Comparison of ENCODE assay signal across 18 cellular contexts in genomic region chr12:52715416-52715815, GRCh38. TPM values are rescaled to one million over a fixed set of nuclear protein-coding genes. Genes with fewer than 3 reads are reported as not detected.
DNase-seq lines count a peak whose midpoint lies in the region; TF ChIP-seq lines count a peak whose summit lies in the region.
"Had no signal": no experiment of that assay in that cellular context is flagged by ENCODE, and none has a peak within 500 bp of the region (broad histone marks: within the 10 kb centered on the region; RNA-seq: fewer than 3 reads in every experiment).

No MANE protein-coding gene starts in this region.

- no peak for TF ChIP-seq CTCF in testis (IDR thresholded peaks at IDR 0.05)

- no peak for TF ChIP-seq POLR2A in testis (IDR thresholded peaks at IDR 0.05)

- H3K9me3 ChIP-seq in trophoblast cell (ENCODE audit: insufficient read depth, low read depth, low read length) (peaks cover 8% of the 10 kb centered on the region), testis (no peaks in the 10 kb centered on the region)
- H3K9me3 ChIP-seq: gastrocnemius medialis, tibial artery had no signal

- no peak overlapping the region for H3K14ac ChIP-seq in trophoblast cell (ENCODE audit: low read length)

- no peak overlapping the region for H3K18ac ChIP-seq in trophoblast cell (ENCODE audit: low read length)

- no peak overlapping the region for H2AFZ ChIP-seq in trophoblast cell (ENCODE audit: insufficient read depth, low read length, poor library complexity)

- H2AK5ac ChIP-seq in trophoblast cell (ENCODE audit: low read length): no peak overlapping the region

- H3K4ac ChIP-seq in trophoblast cell (ENCODE audit: low read depth, low read length): no peak overlapping the region

- H3K4me1 ChIP-seq in trophoblast cell (ENCODE audit: control insufficient read depth in 1 of 2, insufficient read depth in 2 of 2, low read length in 2 of 2): no peaks in the 10 kb centered on the region
- peaks cover 3% of the 10 kb centered on the region for H3K4me1 ChIP-seq in testis
- H3K4me1 ChIP-seq: gastrocnemius medialis had no signal

- H3K27ac ChIP-seq in trophoblast cell (ENCODE audit: low read depth, low read length) (no peak overlapping the region), testis (no peak overlapping the region)
- H3K27ac ChIP-seq: gastrocnemius medialis, skin epidermis, tibial artery had no signal

- H2BK120ac ChIP-seq in trophoblast cell (ENCODE audit: insufficient read depth, low read length, poor library complexity): no peak overlapping the region

- H2BK5ac ChIP-seq in trophoblast cell (ENCODE audit: low read depth, low read length, poor library complexity): no peak overlapping the region

- no peak overlapping the region for H3K4me2 ChIP-seq in trophoblast cell (ENCODE audit: low read length)

- H3K23ac ChIP-seq in trophoblast cell (ENCODE audit: low read length): no peak overlapping the region

- DNase-seq in NCI-H526 (lab: John Stamatoyannopoulos, UW) (peak; percentile 43 to 44), NCI-H526 treated with DMSO at 0.1 percent for 48 hours (lab: John Stamatoyannopoulos, UW) (no peak), ecto neural progenitor cell (ENCODE audit: low spot score) (peak; percentile 61), trophoblast cell (peak; percentile 47 to 53), D341Med (ENCODE audit: low spot score) (no peak), testis (no peak), dermis blood vessel endothelial cell (no peak)
- DNase-seq: activated B cell treated with CpG ODN at 0.5 μM for 24 hours; activated T-cell treated with anti-CD3 and anti-CD28 coated beads, Interleukin-2, amount 50 U/mL, for 1 hour; effector CD8-positive, alpha-beta T cell; gastrocnemius medialis; NCI-H1417; tibial artery had no signal

- H3K79me1 ChIP-seq in trophoblast cell (ENCODE audit: low read length): no peaks in the 10 kb centered on the region

- H4K8ac ChIP-seq in trophoblast cell (ENCODE audit: low read depth, low read length): no peak overlapping the region

- WGBS in trophoblast cell (ENCODE audit: extremely low coverage, insufficient coverage, insufficient read length): no CpG with 5 or more reads among the region's 14 CpGs
- WGBS in testis, 2 donors: 79 to 82% methylated on average over 5 to 14 of the region's 14 CpGs

- H4K91ac ChIP-seq in trophoblast cell (ENCODE audit: low read depth, low read length): no peak overlapping the region

- no peaks in the 10 kb centered on the region for H3K79me2 ChIP-seq in trophoblast cell (ENCODE audit: control insufficient read depth, insufficient read depth, low read length, poor library complexity)

- intact Hi-C loops in testis (cut with DNase I; ENCODE audit: low total_unique reads): no loop called here

- no peak overlapping the region for H4K12ac ChIP-seq in trophoblast cell (ENCODE audit: low read depth, low read length)

- no peak overlapping the region for H3K9ac ChIP-seq in trophoblast cell (ENCODE audit: low read length)

- no peak overlapping the region for H2BK12ac ChIP-seq in trophoblast cell (ENCODE audit: low read length)

- TF ChIP-seq EP300 in Ishikawa (IDR thresholded peaks at IDR 0.05; ENCODE audit: borderline replicate concordance): no peak

- H3K36me3 ChIP-seq in trophoblast cell (ENCODE audit: control insufficient read depth in 1 of 2, insufficient read depth in 2 of 2, low read length in 2 of 2) (no peaks in the 10 kb centered on the region), testis (ENCODE audit: low read depth, missing control alignments) (no peaks in the 10 kb centered on the region)
- H3K36me3 ChIP-seq: gastrocnemius medialis, tibial artery had no signal

- no peak overlapping the region for H3K4me3 ChIP-seq in trophoblast cell (ENCODE audit: low read depth, low read length)
- no peak overlapping the region for H3K4me3 ChIP-seq in testis
- H3K4me3 ChIP-seq: gastrocnemius medialis, skin epidermis, tibial artery had no signal

- peaks cover 25% of the 10 kb centered on the region for H3K27me3 ChIP-seq in trophoblast cell (ENCODE audit: insufficient read depth, low read length)
- no peaks in the 10 kb centered on the region for H3K27me3 ChIP-seq in testis

- TF ChIP-seq RAD21 in Ishikawa (IDR thresholded peaks at IDR 0.05; ENCODE audit: low read depth): peak; percentile 68

TF ChIP-seq in Ishikawa, 13 proteins besides CTCF, POLR2A, EP300 and RAD21:
- no peak for TF ChIP-seq USF1 (IDR thresholded peaks at IDR 0.05)
- peak; percentile 57 for TF ChIP-seq TEAD4 (IDR thresholded peaks at IDR 0.05)
TF ChIP-seq in Ishikawa: peak in this region for 1.

RNA-seq across cellular contexts. Expression of gene KRT77, which starts 12.1 kb away (rescaled TPM):
- polyA plus RNA-seq in trophoblast cell (2013): 0.04 and 0.05 TPM in 2 replicates
- total RNA-seq in testis (under 1 TPM in 1 of 2 donors, not detected in 1; 0.74 TPM), dermis blood vessel endothelial cell (not detected in 2 replicates)
- 0.33 TPM for polyA plus RNA-seq in testis (ENCODE audit: insufficient read depth, low read depth, low replicate concordance)
- total RNA-seq: A673, activated B cell treated with CpG ODN at 0.5 μM for 24 hours, gastrocnemius medialis, H4 had no signal
- polyA plus RNA-seq: neural cell had no signal

RNA-seq across cellular contexts. Expression of gene KRT1, which starts 35.2 kb away (rescaled TPM):
- not detected in 2 replicates for polyA plus RNA-seq in trophoblast cell (2013)
- total RNA-seq in testis (not detected), dermis blood vessel endothelial cell (not detected in 2 replicates)
- polyA plus RNA-seq in testis (ENCODE audit: insufficient read depth, low read depth, low replicate concordance): 0.20 TPM
- total RNA-seq: A673, activated B cell treated with CpG ODN at 0.5 μM for 24 hours, gastrocnemius medialis, H4 had no signal
- polyA plus RNA-seq: neural cell had no signal

Comparison
In these comparisons a context has a peak if more than half of its experiments do, and no peak if none do; other contexts are left out.
1. DNase-seq: peak in NCI-H526 (2 of 2), ecto neural progenitor cell (single experiment) and trophoblast cell (2 of 2); none in NCI-H526 treated with DMSO at 0.1 percent for 48 hours (single experiment), D341Med (single experiment), testis (single experiment) and dermis blood vessel endothelial cell (single experiment).